ENCODE assay signal across 8 cellular contexts in the genomic region with DNA sequence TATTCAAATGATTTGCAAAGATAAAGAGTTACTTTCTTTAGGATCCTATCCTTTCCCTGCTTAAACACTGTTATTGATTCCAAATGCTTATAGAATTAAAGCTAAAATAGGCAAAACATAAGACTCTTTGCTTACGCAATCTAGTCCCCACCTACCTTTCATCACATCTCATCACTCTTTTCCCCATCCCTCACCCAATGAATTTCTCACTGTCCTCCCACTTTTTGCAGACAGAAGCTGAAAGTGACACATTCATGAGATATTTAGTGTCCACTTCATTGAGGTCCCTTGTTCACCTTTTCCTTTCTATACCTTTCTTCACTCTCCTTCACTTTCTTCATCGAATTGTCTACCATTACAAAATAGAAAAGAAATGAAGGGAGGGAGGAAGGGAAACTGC. TPM values are rescaled to one million over a fixed set of nuclear protein-coding genes. Genes with fewer than 3 reads are reported as not detected.
DNase-seq lines count a peak whose midpoint lies in the region; ATAC-seq and TF ChIP-seq lines count a peak whose summit lies in the region.
"Had no signal": no experiment of that assay in that cellular context is flagged by ENCODE, and none has a peak within 500 bp of the region (broad histone marks: within the 10 kb centered on the region; RNA-seq: fewer than 3 reads in every experiment).

No MANE protein-coding gene starts in this region.

- no peak overlapping the region for H2AK5ac ChIP-seq in neuronal stem cell (ENCODE audit: low read depth, low read length)

- H3K4me3 ChIP-seq in choroid plexus epithelial cell (ENCODE audit: low read depth, low read length) (peak overlapping the region; percentile 70), neuronal stem cell (ENCODE audit: low read length in 2 of 2) (peak overlapping the region in 1 of 2 donors; percentile 71)

- no peaks in the 10 kb centered on the region for H3K27me3 ChIP-seq in neuronal stem cell (ENCODE audit: control insufficient read depth in 3 of 3, insufficient read depth in 3 of 3, low read depth in 1 of 3, low read length in 3 of 3)

- H2BK5ac ChIP-seq in neuronal stem cell (ENCODE audit: low read length): no peak overlapping the region

- ATAC-seq in GM19467 (IDR thresholded peaks at IDR 0.05; ENCODE audit: unreplicated experiment) (no peak), GM21360 (IDR thresholded peaks at IDR 0.05; ENCODE audit: unreplicated experiment) (no peak)

- no peak overlapping the region for H2BK120ac ChIP-seq in neuronal stem cell (ENCODE audit: low read depth, low read length)

- H3K36me3 ChIP-seq in ES-I3 (ENCODE audit: insufficient read depth, low read length): no peaks in the 10 kb centered on the region
- H3K36me3 ChIP-seq in neuronal stem cell (replicated peaks in 1 of 2; ENCODE audit: control insufficient read depth in 2 of 2, insufficient read depth in 2 of 2, low read length in 2 of 2): peaks cover 0 to 13% of the 10 kb centered on the region in 2 donors

- H3K9ac ChIP-seq in ES-I3 (ENCODE audit: low read depth, low read length) (peak overlapping the region; percentile 87), neuronal stem cell (ENCODE audit: low read depth, low read length, poor library complexity) (no peak overlapping the region)

- H3K27ac ChIP-seq in neuronal stem cell (replicated peaks; ENCODE audit: low read length): no peak overlapping the region

- no peak overlapping the region for H3K18ac ChIP-seq in neuronal stem cell (ENCODE audit: low read length)

- no peak overlapping the region for H2BK12ac ChIP-seq in neuronal stem cell (ENCODE audit: low read length)

- no peak overlapping the region for H2BK15ac ChIP-seq in neuronal stem cell (ENCODE audit: low read length)

- WGBS in neuronal stem cell (ENCODE audit: extremely low coverage in 2 of 2, insufficient read length in 2 of 2, insufficient replicate concordance in 1 of 2), 2 donors: 100% methylated on average over 1 of the region's 2 CpGs; no CpG with 5 or more reads in 1 of the 2 donors

- no peak overlapping the region for H4K8ac ChIP-seq in neuronal stem cell (ENCODE audit: low read depth, low read length)

- no peak overlapping the region for H3K4me2 ChIP-seq in neuronal stem cell (ENCODE audit: insufficient read depth, low read length, poor library complexity, severe bottlenecking)

- no peak overlapping the region for H4K91ac ChIP-seq in neuronal stem cell (ENCODE audit: low read depth, low read length, poor library complexity)

- H3K14ac ChIP-seq in neuronal stem cell (ENCODE audit: low read length): no peak overlapping the region

- peak; percentile 0 for DNase-seq in M059J (ENCODE audit: low read depth)
- peak; percentile 9 for DNase-seq in choroid plexus epithelial cell (ENCODE audit: low read depth)
- DNase-seq in neuronal stem cell (ENCODE audit: low spot score): no peak
- no peak for DNase-seq in RPMI8226
- DNase-seq: MV-4-11 had no signal

- H3K23ac ChIP-seq in neuronal stem cell (ENCODE audit: low read depth, low read length, poor library complexity): no peak overlapping the region

- no peak overlapping the region for H3K4ac ChIP-seq in neuronal stem cell (ENCODE audit: low read length)

- H3K4me1 ChIP-seq in ES-I3 (ENCODE audit: insufficient read depth, low read length) (no peaks in the 10 kb centered on the region), neuronal stem cell (ENCODE audit: control insufficient read depth in 2 of 2, insufficient read depth in 1 of 2, low read depth in 1 of 2, low read length in 2 of 2) (no peaks in the 10 kb centered on the region)

- H3K9me3 ChIP-seq in ES-I3 (ENCODE audit: control insufficient read depth, insufficient read depth, low read length) (no peaks in the 10 kb centered on the region), neuronal stem cell (replicated peaks in 1 of 2; ENCODE audit: control insufficient read depth in 2 of 2, insufficient read depth in 1 of 2, low read depth in 1 of 2, low read length in 2 of 2) (no peaks in the 10 kb centered on the region)

- H3K79me1 ChIP-seq in neuronal stem cell (ENCODE audit: low read depth, low read length): no peaks in the 10 kb centered on the region

- no peak for TF ChIP-seq CTCF in choroid plexus epithelial cell (conservative IDR thresholded peaks at IDR 0.05; ENCODE audit: low read depth, low read length)

- H2AFZ ChIP-seq in neuronal stem cell (ENCODE audit: low read length): peak overlapping the region; percentile 74

RNA-seq across cellular contexts. Expression of gene SATL1, which starts 0.4 kb away (rescaled TPM):
- not detected in 2 replicates for total RNA-seq in M059J (2014; rRNA removed; shearing (Covaris generic))
- 0.03 TPM for polyA plus RNA-seq in neuronal stem cell (2013, experiment 1 of 2)
- polyA plus RNA-seq in neuronal stem cell (2013, experiment 2 of 2): 0.01 TPM

RNA-seq across cellular contexts. Expression of gene ZNF711, which starts 0.6 kb away (rescaled TPM):
- 1.4 and 1.6 TPM in 2 replicates for total RNA-seq in M059J (2014; rRNA removed; shearing (Covaris generic))
- polyA plus RNA-seq in neuronal stem cell (2013, experiment 1 of 2): 21.6 TPM
- polyA plus RNA-seq in neuronal stem cell (2013, experiment 2 of 2): 21.6 TPM

Comparison
In these comparisons a context has a peak if more than half of its experiments do, and no peak if none do; other contexts are left out.
1. DNase-seq: peak in M059J (single experiment) and choroid plexus epithelial cell (single experiment); none in neuronal stem cell (single experiment) and RPMI8226 (single experiment).